Comparison of ENCODE assay signal across 9 cellular contexts in the genomic region with DNA sequence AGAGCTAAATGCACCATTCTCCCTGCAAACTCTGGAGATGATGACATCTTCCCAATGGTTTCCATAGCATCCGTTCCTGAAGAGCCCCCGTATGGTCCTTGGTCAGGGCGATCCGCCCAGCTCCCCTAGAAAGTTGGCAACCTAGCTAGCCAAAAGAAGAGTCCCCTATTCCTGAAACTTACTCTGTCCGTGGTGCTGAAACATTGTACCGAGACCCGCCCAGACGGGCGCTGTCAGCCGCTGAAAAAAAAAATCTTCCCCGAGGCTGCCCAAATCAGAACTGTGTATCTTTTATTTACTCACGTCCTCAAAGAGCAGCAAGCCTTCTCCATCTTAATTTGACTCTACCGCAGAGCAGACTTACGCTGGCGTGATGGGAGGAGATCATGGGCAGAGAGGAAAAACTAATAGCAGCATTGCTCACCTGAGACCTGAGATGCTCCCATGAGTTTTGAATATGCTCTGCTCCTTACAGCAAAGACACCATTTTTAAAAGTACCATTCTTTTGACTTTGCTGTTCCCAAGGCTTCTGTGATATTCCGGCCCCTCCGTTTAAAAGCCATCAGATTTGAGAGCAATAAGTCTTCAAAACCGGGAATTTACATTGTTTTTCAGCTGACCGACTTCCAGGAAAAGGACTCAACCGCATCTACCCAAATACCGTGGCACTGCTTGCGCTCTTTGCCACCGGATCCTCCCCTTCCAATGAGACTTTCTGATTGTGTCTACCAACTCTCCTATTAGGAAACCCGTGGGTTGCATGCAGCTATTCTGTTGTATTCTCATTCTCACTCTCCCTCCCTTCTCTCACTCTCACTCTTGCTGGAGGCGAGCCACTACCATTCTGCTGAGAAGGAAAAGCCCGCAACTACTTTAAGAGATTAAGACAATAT.
DNase-seq lines count a peak whose midpoint lies in the region; ATAC-seq and FAIRE-seq lines count a peak whose summit lies in the region.
"Had no signal": no experiment of that assay in that cellular context is flagged by ENCODE, and none has a peak within 500 bp of the region (broad histone marks: within the 10 kb centered on the region; RNA-seq: fewer than 3 reads in every experiment).

Gene SLC17A6 (plus strand): TSS at position 811 of the 894 bp plus-strand sequence. CDS start 153 bp downstream, outside the sequence.

- no peaks in the 10 kb centered on the region for H3K9me3 ChIP-seq in endocrine pancreas (ENCODE audit: control insufficient read depth, low read length)

- H3K9ac ChIP-seq in endocrine pancreas (ENCODE audit: control insufficient read depth, insufficient read depth, low read length), result peak within 1 kb of the TSS; percentile 77

- FAIRE-seq in urothelium cell line (lab: Jason Lieb, UNC), result no peak

- H3K27me3 ChIP-seq in endocrine pancreas (ENCODE audit: control insufficient read depth, insufficient read depth, low read length), result peaks cover 8% of the 10 kb centered on the region

- no peaks in the 10 kb centered on the region for H3K36me3 ChIP-seq in endocrine pancreas (ENCODE audit: control insufficient read depth, insufficient read depth, low read length)

- DNase-seq in AG08395 (ENCODE audit: low spot score) (peak; percentile 13), NCI-H345 (lab: John Stamatoyannopoulos, UW) (peak; percentile 59), urothelium cell line (ENCODE audit: low spot score) (peak; percentile 67), NCI-H2081 treated with DMSO at 0.1 percent for 48 hours (lab: John Stamatoyannopoulos, UW) (no peak)
- no peak for DNase-seq in NK-92 treated with Interleukin-12 subunit alpha and Interleukin-12 subunit beta, amount 100 ng/mL, for 24 hours (lab: John Stamatoyannopoulos, UW)

- H3K4me3 ChIP-seq in endocrine pancreas (ENCODE audit: control insufficient read depth, insufficient read depth, low read length), result peak within 1 kb of the TSS; percentile 81
- H3K4me3 ChIP-seq: skin epidermis had no signal

- H3K4me1 ChIP-seq in endocrine pancreas (ENCODE audit: control insufficient read depth, insufficient read depth, low read length), result no peaks in the 10 kb centered on the region

- ATAC-seq in GM21526 (IDR thresholded peaks at IDR 0.05; ENCODE audit: low FRiP score, unreplicated experiment), result peak; percentile 74
- ATAC-seq in HG02973 (IDR thresholded peaks at IDR 0.05; ENCODE audit: unreplicated experiment), result no peak

Comparison
In these comparisons a context has a peak if more than half of its experiments do, and no peak if none do; other contexts are left out.
1. DNase-seq: peak in AG08395 (single experiment), NCI-H345 (single experiment) and urothelium cell line (single experiment); none in NCI-H2081 treated with DMSO at 0.1 percent for 48 hours (single experiment) and NK-92 treated with Interleukin-12 subunit alpha and Interleukin-12 subunit beta, amount 100 ng/mL, for 24 hours (single experiment).